ENCODE assay signal across 1 cellular context in genomic region chr17:61412860-61413653, GRCh38.
TF ChIP-seq lines count a peak whose summit lies in the region.

No MANE protein-coding gene starts in this region.

TF ChIP-seq in HepG2, 621 proteins besides CTCF, POLR2A, EP300 and RAD21 (continued from another document and continues in another):
- no peak for TF ChIP-seq ZNF609 (CRISPR knock-in tag; IDR thresholded peaks at IDR 0.05; ENCODE audit: borderline replicate concordance)
- TF ChIP-seq ZNF550 (CRISPR knock-in tag; IDR thresholded peaks at IDR 0.05; ENCODE audit: borderline replicate concordance): 0 out of 2 replicates have a peak, but pooled peaks have one; percentile 19
- TF ChIP-seq ZNF225 (CRISPR knock-in tag; IDR thresholded peaks at IDR 0.05): 0 out of 2 replicates have a peak, but pooled peaks have one; percentile 32
- no peak for TF ChIP-seq MAFF (IDR thresholded peaks at IDR 0.05; ENCODE audit: low read depth, low read length)
- no peak; the same call in 1 of the 2 replicates for TF ChIP-seq ZNF891 (CRISPR knock-in tag; IDR thresholded peaks at IDR 0.05)
- TF ChIP-seq AGO2 (optimal IDR thresholded peaks at IDR 0.05; ENCODE audit: low read depth, low read length): peak; percentile 10
- TF ChIP-seq ZNF703 (CRISPR knock-in tag; IDR thresholded peaks at IDR 0.05; ENCODE audit: borderline replicate concordance): no peak; the same call in none of the 2 replicates
- TF ChIP-seq DMTF1 (CRISPR knock-in tag; IDR thresholded peaks at IDR 0.05): 0 out of 2 replicates have a peak, but pooled peaks have one; percentile 7
- no peak for TF ChIP-seq PRDM15 (CRISPR knock-in tag; IDR thresholded peaks at IDR 0.05)
- peak; percentile 68 for TF ChIP-seq GABPB1 (CRISPR knock-in tag; IDR thresholded peaks at IDR 0.05)
- TF ChIP-seq RNF219 (CRISPR knock-in tag; IDR thresholded peaks at IDR 0.05): 0 out of 2 replicates have a peak, but pooled peaks have one; percentile 24
- 0 out of 2 replicates have a peak, but pooled peaks have one; percentile 38 for TF ChIP-seq MIER2 (CRISPR knock-in tag; IDR thresholded peaks at IDR 0.05)
- TF ChIP-seq ZNF281 (CRISPR knock-in tag; IDR thresholded peaks at IDR 0.05; ENCODE audit: borderline replicate concordance): peak; percentile 30
- TF ChIP-seq ZNF180 (CRISPR knock-in tag; IDR thresholded peaks at IDR 0.05; ENCODE audit: borderline replicate concordance, low read depth): no peak
- TF ChIP-seq GLMP (CRISPR knock-in tag; IDR thresholded peaks at IDR 0.05; ENCODE audit: borderline replicate concordance): no peak
- peak; percentile 19; the same call in 1 of the 2 replicates for TF ChIP-seq MEF2D (CRISPR knock-in tag; IDR thresholded peaks at IDR 0.05)
- TF ChIP-seq RFXAP (CRISPR knock-in tag; IDR thresholded peaks at IDR 0.05; ENCODE audit: borderline replicate concordance): 0 out of 2 replicates have a peak, but pooled peaks have one; percentile 1
- TF ChIP-seq ZNF34 (CRISPR knock-in tag; IDR thresholded peaks at IDR 0.05; ENCODE audit: borderline replicate concordance): peak; percentile 90
- TF ChIP-seq ZNF773 (CRISPR knock-in tag; IDR thresholded peaks at IDR 0.05; ENCODE audit: borderline replicate concordance): no peak
- TF ChIP-seq NR2C2 (CRISPR knock-in tag; IDR thresholded peaks at IDR 0.05; ENCODE audit: borderline replicate concordance): peak; percentile 44; the same call in 1 of the 2 replicates
- TF ChIP-seq SOX6 (IDR thresholded peaks at IDR 0.05): no peak
- 0 out of 2 replicates have a peak, but pooled peaks have one; percentile 9 for TF ChIP-seq SOX6 (CRISPR knock-in tag; IDR thresholded peaks at IDR 0.05)
- TF ChIP-seq HOMEZ (CRISPR knock-in tag; IDR thresholded peaks at IDR 0.05; ENCODE audit: low read depth): no peak
